Comparison of ENCODE assay signal across 1 cellular context in the genomic region with DNA sequence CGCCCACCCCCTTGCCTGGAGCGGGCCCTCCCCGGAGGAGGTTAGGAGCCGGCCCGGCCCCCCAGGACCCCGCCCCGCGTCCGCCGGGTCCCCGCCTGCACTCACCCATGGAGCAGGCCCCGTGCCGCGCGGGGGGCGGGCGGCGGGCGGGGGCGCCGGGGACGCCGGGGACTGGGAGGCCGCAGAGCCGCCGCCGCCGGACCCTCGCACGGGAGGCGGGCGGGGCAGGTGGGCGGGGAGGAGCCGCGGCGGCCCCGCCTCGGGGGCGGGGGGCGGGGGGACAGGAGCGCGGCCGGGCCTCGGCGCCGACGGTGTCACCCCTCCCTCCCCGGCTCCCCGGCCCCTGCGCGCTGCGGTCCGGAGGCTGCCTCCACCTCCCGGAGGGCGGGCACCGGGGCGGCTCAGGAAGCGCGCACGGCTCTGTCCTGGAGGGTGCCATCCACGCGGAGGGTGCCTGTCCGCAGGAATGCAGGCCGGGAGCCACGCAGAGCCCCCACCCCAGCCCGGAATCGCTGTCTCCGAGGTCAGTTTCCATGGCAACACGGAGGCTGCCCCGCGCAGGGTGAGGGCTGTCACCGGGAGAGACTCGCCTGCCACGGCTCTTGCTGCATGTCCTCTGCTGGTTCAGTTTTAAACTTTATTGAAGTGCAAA.
TF ChIP-seq lines count a peak whose summit lies in the region.

No MANE protein-coding gene starts in this region.

TF ChIP-seq in HepG2, 621 proteins besides CTCF, POLR2A, EP300 and RAD21 (continues in another document):
- TF ChIP-seq ZNF432 (CRISPR knock-in tag; IDR thresholded peaks at IDR 0.05; ENCODE audit: borderline replicate concordance) (no peak), GABPB1 (CRISPR knock-in tag; IDR thresholded peaks at IDR 0.05) (peak; percentile 49; the same call in 1 of the 2 replicates), RFX1 (IDR thresholded peaks at IDR 0.05) (peak; percentile 63), MXD4 (CRISPR knock-in tag; IDR thresholded peaks at IDR 0.05) (no peak), SAP130 (CRISPR knock-in tag; IDR thresholded peaks at IDR 0.05; ENCODE audit: low read depth) (peak; percentile 50), ZNF770 (CRISPR knock-in tag; IDR thresholded peaks at IDR 0.05) (peak; percentile 71), KLF15 (CRISPR knock-in tag; IDR thresholded peaks at IDR 0.05; ENCODE audit: borderline replicate concordance) (no peak), ZNF512B (CRISPR knock-in tag; IDR thresholded peaks at IDR 0.05; ENCODE audit: borderline replicate concordance) (no peak), ZNF75D (CRISPR knock-in tag; IDR thresholded peaks at IDR 0.05; ENCODE audit: borderline replicate concordance) (no peak), RFX3 (CRISPR knock-in tag; IDR thresholded peaks at IDR 0.05) (peak; percentile 72)
- TF ChIP-seq, protein P1, sequence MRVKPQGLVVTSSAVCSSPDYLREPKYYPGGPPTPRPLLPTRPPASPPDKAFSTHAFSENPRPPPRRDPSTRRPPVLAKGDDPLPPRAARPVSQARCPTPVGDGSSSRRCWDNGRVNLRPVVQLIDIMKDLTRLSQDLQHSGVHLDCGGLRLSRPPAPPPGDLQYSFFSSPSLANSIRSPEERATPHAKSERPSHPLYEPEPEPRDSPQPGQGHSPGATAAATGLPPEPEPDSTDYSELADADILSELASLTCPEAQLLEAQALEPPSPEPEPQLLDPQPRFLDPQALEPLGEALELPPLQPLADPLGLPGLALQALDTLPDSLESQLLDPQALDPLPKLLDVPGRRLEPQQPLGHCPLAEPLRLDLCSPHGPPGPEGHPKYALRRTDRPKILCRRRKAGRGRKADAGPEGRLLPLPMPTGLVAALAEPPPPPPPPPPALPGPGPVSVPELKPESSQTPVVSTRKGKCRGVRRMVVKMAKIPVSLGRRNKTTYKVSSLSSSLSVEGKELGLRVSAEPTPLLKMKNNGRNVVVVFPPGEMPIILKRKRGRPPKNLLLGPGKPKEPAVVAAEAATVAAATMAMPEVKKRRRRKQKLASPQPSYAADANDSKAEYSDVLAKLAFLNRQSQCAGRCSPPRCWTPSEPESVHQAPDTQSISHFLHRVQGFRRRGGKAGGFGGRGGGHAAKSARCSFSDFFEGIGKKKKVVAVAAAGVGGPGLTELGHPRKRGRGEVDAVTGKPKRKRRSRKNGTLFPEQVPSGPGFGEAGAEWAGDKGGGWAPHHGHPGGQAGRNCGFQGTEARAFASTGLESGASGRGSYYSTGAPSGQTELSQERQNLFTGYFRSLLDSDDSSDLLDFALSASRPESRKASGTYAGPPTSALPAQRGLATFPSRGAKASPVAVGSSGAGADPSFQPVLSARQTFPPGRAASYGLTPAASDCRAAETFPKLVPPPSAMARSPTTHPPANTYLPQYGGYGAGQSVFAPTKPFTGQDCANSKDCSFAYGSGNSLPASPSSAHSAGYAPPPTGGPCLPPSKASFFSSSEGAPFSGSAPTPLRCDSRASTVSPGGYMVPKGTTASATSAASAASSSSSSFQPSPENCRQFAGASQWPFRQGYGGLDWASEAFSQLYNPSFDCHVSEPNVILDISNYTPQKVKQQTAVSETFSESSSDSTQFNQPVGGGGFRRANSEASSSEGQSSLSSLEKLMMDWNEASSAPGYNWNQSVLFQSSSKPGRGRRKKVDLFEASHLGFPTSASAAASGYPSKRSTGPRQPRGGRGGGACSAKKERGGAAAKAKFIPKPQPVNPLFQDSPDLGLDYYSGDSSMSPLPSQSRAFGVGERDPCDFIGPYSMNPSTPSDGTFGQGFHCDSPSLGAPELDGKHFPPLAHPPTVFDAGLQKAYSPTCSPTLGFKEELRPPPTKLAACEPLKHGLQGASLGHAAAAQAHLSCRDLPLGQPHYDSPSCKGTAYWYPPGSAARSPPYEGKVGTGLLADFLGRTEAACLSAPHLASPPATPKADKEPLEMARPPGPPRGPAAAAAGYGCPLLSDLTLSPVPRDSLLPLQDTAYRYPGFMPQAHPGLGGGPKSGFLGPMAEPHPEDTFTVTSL (CRISPR knock-in tag; IDR thresholded peaks at IDR 0.05; ENCODE audit: borderline replicate concordance) = no peak
- TF ChIP-seq, protein P2, sequence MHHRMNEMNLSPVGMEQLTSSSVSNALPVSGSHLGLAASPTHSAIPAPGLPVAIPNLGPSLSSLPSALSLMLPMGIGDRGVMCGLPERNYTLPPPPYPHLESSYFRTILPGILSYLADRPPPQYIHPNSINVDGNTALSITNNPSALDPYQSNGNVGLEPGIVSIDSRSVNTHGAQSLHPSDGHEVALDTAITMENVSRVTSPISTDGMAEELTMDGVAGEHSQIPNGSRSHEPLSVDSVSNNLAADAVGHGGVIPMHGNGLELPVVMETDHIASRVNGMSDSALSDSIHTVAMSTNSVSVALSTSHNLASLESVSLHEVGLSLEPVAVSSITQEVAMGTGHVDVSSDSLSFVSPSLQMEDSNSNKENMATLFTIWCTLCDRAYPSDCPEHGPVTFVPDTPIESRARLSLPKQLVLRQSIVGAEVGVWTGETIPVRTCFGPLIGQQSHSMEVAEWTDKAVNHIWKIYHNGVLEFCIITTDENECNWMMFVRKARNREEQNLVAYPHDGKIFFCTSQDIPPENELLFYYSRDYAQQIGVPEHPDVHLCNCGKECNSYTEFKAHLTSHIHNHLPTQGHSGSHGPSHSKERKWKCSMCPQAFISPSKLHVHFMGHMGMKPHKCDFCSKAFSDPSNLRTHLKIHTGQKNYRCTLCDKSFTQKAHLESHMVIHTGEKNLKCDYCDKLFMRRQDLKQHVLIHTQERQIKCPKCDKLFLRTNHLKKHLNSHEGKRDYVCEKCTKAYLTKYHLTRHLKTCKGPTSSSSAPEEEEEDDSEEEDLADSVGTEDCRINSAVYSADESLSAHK (CRISPR knock-in tag; IDR thresholded peaks at IDR 0.05; ENCODE audit: borderline replicate concordance) = no peak
- TF ChIP-seq, protein P3, sequence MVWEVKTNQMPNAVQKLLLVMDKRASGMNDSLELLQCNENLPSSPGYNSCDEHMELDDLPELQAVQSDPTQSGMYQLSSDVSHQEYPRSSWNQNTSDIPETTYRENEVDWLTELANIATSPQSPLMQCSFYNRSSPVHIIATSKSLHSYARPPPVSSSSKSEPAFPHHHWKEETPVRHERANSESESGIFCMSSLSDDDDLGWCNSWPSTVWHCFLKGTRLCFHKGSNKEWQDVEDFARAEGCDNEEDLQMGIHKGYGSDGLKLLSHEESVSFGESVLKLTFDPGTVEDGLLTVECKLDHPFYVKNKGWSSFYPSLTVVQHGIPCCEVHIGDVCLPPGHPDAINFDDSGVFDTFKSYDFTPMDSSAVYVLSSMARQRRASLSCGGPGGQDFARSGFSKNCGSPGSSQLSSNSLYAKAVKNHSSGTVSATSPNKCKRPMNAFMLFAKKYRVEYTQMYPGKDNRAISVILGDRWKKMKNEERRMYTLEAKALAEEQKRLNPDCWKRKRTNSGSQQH (CRISPR knock-in tag; IDR thresholded peaks at IDR 0.05; ENCODE audit: low read depth) = no peak
- TF ChIP-seq, protein P4, sequence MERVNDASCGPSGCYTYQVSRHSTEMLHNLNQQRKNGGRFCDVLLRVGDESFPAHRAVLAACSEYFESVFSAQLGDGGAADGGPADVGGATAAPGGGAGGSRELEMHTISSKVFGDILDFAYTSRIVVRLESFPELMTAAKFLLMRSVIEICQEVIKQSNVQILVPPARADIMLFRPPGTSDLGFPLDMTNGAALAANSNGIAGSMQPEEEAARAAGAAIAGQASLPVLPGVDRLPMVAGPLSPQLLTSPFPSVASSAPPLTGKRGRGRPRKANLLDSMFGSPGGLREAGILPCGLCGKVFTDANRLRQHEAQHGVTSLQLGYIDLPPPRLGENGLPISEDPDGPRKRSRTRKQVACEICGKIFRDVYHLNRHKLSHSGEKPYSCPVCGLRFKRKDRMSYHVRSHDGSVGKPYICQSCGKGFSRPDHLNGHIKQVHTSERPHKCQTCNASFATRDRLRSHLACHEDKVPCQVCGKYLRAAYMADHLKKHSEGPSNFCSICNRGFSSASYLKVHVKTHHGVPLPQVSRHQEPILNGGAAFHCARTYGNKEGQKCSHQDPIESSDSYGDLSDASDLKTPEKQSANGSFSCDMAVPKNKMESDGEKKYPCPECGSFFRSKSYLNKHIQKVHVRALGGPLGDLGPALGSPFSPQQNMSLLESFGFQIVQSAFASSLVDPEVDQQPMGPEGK (CRISPR knock-in tag; IDR thresholded peaks at IDR 0.05) = peak; percentile 60
- TF ChIP-seq, protein P5, sequence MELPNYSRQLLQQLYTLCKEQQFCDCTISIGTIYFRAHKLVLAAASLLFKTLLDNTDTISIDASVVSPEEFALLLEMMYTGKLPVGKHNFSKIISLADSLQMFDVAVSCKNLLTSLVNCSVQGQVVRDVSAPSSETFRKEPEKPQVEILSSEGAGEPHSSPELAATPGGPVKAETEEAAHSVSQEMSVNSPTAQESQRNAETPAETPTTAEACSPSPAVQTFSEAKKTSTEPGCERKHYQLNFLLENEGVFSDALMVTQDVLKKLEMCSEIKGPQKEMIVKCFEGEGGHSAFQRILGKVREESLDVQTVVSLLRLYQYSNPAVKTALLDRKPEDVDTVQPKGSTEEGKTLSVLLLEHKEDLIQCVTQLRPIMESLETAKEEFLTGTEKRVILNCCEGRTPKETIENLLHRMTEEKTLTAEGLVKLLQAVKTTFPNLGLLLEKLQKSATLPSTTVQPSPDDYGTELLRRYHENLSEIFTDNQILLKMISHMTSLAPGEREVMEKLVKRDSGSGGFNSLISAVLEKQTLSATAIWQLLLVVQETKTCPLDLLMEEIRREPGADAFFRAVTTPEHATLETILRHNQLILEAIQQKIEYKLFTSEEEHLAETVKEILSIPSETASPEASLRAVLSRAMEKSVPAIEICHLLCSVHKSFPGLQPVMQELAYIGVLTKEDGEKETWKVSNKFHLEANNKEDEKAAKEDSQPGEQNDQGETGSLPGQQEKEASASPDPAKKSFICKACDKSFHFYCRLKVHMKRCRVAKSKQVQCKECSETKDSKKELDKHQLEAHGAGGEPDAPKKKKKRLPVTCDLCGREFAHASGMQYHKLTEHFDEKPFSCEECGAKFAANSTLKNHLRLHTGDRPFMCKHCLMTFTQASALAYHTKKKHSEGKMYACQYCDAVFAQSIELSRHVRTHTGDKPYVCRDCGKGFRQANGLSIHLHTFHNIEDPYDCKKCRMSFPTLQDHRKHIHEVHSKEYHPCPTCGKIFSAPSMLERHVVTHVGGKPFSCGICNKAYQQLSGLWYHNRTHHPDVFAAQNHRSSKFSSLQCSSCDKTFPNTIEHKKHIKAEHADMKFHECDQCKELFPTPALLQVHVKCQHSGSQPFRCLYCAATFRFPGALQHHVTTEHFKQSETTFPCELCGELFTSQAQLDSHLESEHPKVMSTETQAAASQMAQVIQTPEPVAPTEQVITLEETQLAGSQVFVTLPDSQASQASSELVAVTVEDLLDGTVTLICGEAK (IDR thresholded peaks at IDR 0.05) = peak; percentile 60; the same call in 1 of the 2 replicates
- TF ChIP-seq, protein P5 (CRISPR knock-in tag; IDR thresholded peaks at IDR 0.05) = peak; percentile 98
